ENCODE assay signal across 8 cellular contexts in genomic region chr7:35036361-35037171, GRCh38. TPM values are rescaled to one million over a fixed set of nuclear protein-coding genes. Genes with fewer than 3 reads are reported as not detected.
DNase-seq lines count a peak whose midpoint lies in the region; ATAC-seq and TF ChIP-seq lines count a peak whose summit lies in the region.

No MANE protein-coding gene starts in this region.

- H3K4me3 ChIP-seq in iPS-15b (ENCODE audit: low read depth, low read length) = peak overlapping the region; percentile 76
- H3K4me3 ChIP-seq in gastrocnemius medialis = peak overlapping the region; percentile 71 to 78 (median 76)

- H3K27ac ChIP-seq in gastrocnemius medialis = peak overlapping the region; percentile 72 to 80 (median 76)

- intact Hi-C loops in MCF 10A (cut with micrococcal nuclease) = loop anchor here (5.0 to 10.0 kb wide), 4 partner anchors 34 to 714 kb away; no protein-coding TSS in a partner anchor
- intact Hi-C loops in gastrocnemius medialis (cut with DNase I; ENCODE audit: low total_unique reads) = loop anchor here (10.0 kb wide), 1 partner anchor 658 kb away; the partner anchor contains the start of gene HERPUD2

- H3K36me3 ChIP-seq in iPS-15b (ENCODE audit: control insufficient read depth, insufficient read depth, low read length) = no peaks in the 10 kb centered on the region
- H3K36me3 ChIP-seq in gastrocnemius medialis = no peaks in the 10 kb centered on the region

- peak; percentile 37 for DNase-seq in COR-L47 (lab: John Stamatoyannopoulos, UW)
- DNase-seq in LoVo (ENCODE audit: low spot score) = peak; percentile 67
- DNase-seq in T-helper 9 cell = peak; percentile 33
- peak; percentile 54 for DNase-seq in MCF 10A (ENCODE audit: unreplicated experiment)
- DNase-seq in gastrocnemius medialis = peak; percentile 14 to 23

- no peaks in the 10 kb centered on the region for H3K27me3 ChIP-seq in iPS-15b (ENCODE audit: control insufficient read depth, insufficient read depth, low read length)
- H3K27me3 ChIP-seq in gastrocnemius medialis = no peaks in the 10 kb centered on the region

- no peaks in the 10 kb centered on the region for H3K9me3 Mint-ChIP-seq in MCF 10A (ENCODE audit: unreplicated experiment)

- POLR2A ChIA-PET in MCF 10A (lab: Yijun Ruan, JAX) = interaction anchor here (0.6 to 1.6 kb wide), 8 partner anchors 10 to 934 kb away, joined by 3 to 6 read pairs (median 4); no protein-coding TSS in a partner anchor

- peaks cover 20% of the 10 kb centered on the region for H3K4me1 Mint-ChIP-seq in MCF 10A (ENCODE audit: insufficient read depth, unreplicated experiment)

- ATAC-seq in GM21528 (IDR thresholded peaks at IDR 0.05; ENCODE audit: low FRiP score, unreplicated experiment) (peak; percentile 26), gastrocnemius medialis (peak; percentile 29 to 34), HG03442 (IDR thresholded peaks at IDR 0.05; ENCODE audit: unreplicated experiment) (no peak)

- CTCF ChIA-PET in MCF 10A (lab: Yijun Ruan, JAX) = interaction anchor here (0.6 to 1.5 kb wide), 8 partner anchors 18 to 965 kb away, joined by 3 to 4 read pairs (median 4); no protein-coding TSS in a partner anchor

- no TSS peak for BruUV-seq in MCF 10A (replicated peaks; lab: Mats Ljungman, UMichigan)

- H3K4me1 ChIP-seq in iPS-15b (ENCODE audit: control insufficient read depth, insufficient read depth, low read length) = peaks cover 6% of the 10 kb centered on the region
- peaks cover 9 to 12% of the 10 kb centered on the region in 2 donors for H3K4me1 ChIP-seq in gastrocnemius medialis

- H3K27ac Mint-ChIP-seq in MCF 10A (ENCODE audit: low read depth, unreplicated experiment) = peak overlapping the region; percentile 77

- in situ Hi-C loops in gastrocnemius medialis (cut with MboI; ENCODE audit: low sequenced_read_pairs in 4 of 4) = loop anchor here in 1 of 4 donors (25.0 kb wide), 1 partner anchor 651 kb away; the partner anchor contains the start of gene HERPUD2

- peak overlapping the region; percentile 71 for H3K9ac ChIP-seq in iPS-15b (ENCODE audit: low read depth, low read length)

- peaks cover 5% of the 10 kb centered on the region for H3K27me3 Mint-ChIP-seq in MCF 10A (ENCODE audit: insufficient read depth, unreplicated experiment)

- H3K4me3 Mint-ChIP-seq in MCF 10A (ENCODE audit: unreplicated experiment) = peak overlapping the region; percentile 90

- H3K9me3 ChIP-seq in iPS-15b (ENCODE audit: control insufficient read depth, insufficient read depth, low read length) (no peaks in the 10 kb centered on the region), gastrocnemius medialis (no peaks in the 10 kb centered on the region)

- H3K36me3 Mint-ChIP-seq in MCF 10A (ENCODE audit: insufficient read depth, unreplicated experiment) = peaks cover 6% of the 10 kb centered on the region

- TF ChIP-seq CTCF in MCF 10A (IDR thresholded peaks at IDR 0.05; ENCODE audit: unreplicated experiment) (no peak), gastrocnemius medialis (IDR thresholded peaks at IDR 0.05 in 4 of 5, conservative IDR thresholded peaks at IDR 0.05 in 1 of 5) (no peak)

- TF ChIP-seq POLR2A in gastrocnemius medialis (IDR thresholded peaks at IDR 0.05) = no peak

RNA-seq across cellular contexts. Expression of gene DPY19L1, which starts 0.7 kb away (rescaled TPM):
- total RNA-seq in MCF 10A (2022) = 9.0 and 18.5 TPM in 2 replicates
- 1 to 10 TPM; 3.5 to 7.8 (median 5.0) TPM for total RNA-seq in gastrocnemius medialis
